ENCODE assay signal across 17 cellular contexts in genomic region chrX:20317873-20318272, GRCh38. TPM values are rescaled to one million over a fixed set of nuclear protein-coding genes. Genes with fewer than 3 reads are reported as not detected.
DNase-seq lines count a peak whose midpoint lies in the region; ATAC-seq and TF ChIP-seq lines count a peak whose summit lies in the region.
"Had no signal": no experiment of that assay in that cellular context is flagged by ENCODE, and none has a peak within 500 bp of the region (broad histone marks: within the 10 kb centered on the region; RNA-seq: fewer than 3 reads in every experiment).

No MANE protein-coding gene starts in this region.

- 33 to 45% (median 39%) methylated on average over 5 of the region's 5 CpGs for WGBS in psoas muscle, 3 donors

- peaks cover 8% of the 10 kb centered on the region for H3K4me1 ChIP-seq in psoas muscle
- H3K4me1 ChIP-seq: BE2C had no signal

- no peak overlapping the region for H3K4me3 ChIP-seq in psoas muscle
- H3K4me3 ChIP-seq: PC-9 had no signal

- H3K9me3 ChIP-seq in psoas muscle: no peaks in the 10 kb centered on the region
- H3K9me3 ChIP-seq: BE2C, SK-N-SH had no signal

- H3K27me3 ChIP-seq in psoas muscle (ENCODE audit: insufficient read depth in 3 of 3, low read length in 2 of 3): no peaks in the 10 kb centered on the region
- H3K27me3 ChIP-seq: BE2C had no signal

- H3K36me3 ChIP-seq in psoas muscle (ENCODE audit: insufficient read depth in 1 of 2, low read depth in 1 of 2): no peaks in the 10 kb centered on the region
- H3K36me3 ChIP-seq: BE2C had no signal

- H3K27ac ChIP-seq in psoas muscle: peak overlapping the region; percentile 13
- H3K27ac ChIP-seq: PC-9 had no signal

- ATAC-seq in psoas muscle: peak in 2 of 4 donors; percentile 35 to 50
- ATAC-seq: CD8-positive, alpha-beta T cell; Right ventricle myocardium inferior had no signal

- TF ChIP-seq CTCF in psoas muscle (IDR thresholded peaks at IDR 0.05): no peak

- in situ Hi-C loops in Caki2 (cut with HindIII; ENCODE audit: low pct_unique_long_range_greater_than_20kb, low sequenced_read_pairs): no loop called here
- in situ Hi-C loops in SK-MEL-5 (cut with HindIII; ENCODE audit: low pct_unique_long_range_greater_than_20kb, low sequenced_read_pairs): no loop called here

- intact Hi-C loops in psoas muscle (cut with DNase I): loop anchor here in 1 of 2 donors (10.0 kb wide), 1 partner anchor 53 kb away; the partner anchor contains the start of gene RPS6KA3

- DNase-seq in Caki2 (ENCODE audit: low read depth) (peak; percentile 2), SK-MEL-5 (ENCODE audit: low read depth, low spot score) (peak; percentile 4), fibroblast of peridontal ligament (ENCODE audit: extremely low read depth) (peak; percentile 27), psoas muscle (no peak), DMS153 (lab: John Stamatoyannopoulos, UW) (no peak), SKM-1 (lab: John Stamatoyannopoulos, UW; ENCODE audit: unreplicated experiment) (no peak), NCI-H226 (no peak)
- no peak for DNase-seq in activated CD4-positive, alpha-beta T cell treated with anti-CD3 and anti-CD28 coated beads, Interleukin-2, amount 50 U/mL, for 1 hour
- DNase-seq: BE2C; CD8-positive, alpha-beta T cell; HCEC 1CT; IMR-90; NCI-H146; NCI-H2081 treated with DMSO at 0.1 percent for 48 hours; PC-9; SK-N-SH had no signal

RNA-seq across cellular contexts. Expression of gene RPS6KA3, which starts 51.2 kb away (rescaled TPM):
- 31.7 and 40.6 TPM in 2 replicates for total RNA-seq in Caki2 (2014; rRNA removed; shearing (Covaris generic); ENCODE audit: low replicate concordance)
- 38.0 and 39.5 TPM in 2 replicates for total RNA-seq in SK-MEL-5 (2014; rRNA removed; shearing (Covaris generic))
- 21.5 and 33.0 TPM in 2 replicates for polyA plus RNA-seq in SK-MEL-5 (2015; cell fraction: cytosol; rRNA removed)
- 10.9 and 15.1 TPM in 2 replicates for polyA plus RNA-seq in SK-MEL-5 (2015; cell fraction: nucleus; rRNA removed)
- total RNA-seq in psoas muscle: 10 to 100 TPM; 56.4 to 91.9 (median 77.2) TPM
- polyA plus RNA-seq in psoas muscle: 10 to 100 TPM; 35.4 to 82.8 (median 39.1) TPM

Comparison
In these comparisons a context has a peak if more than half of its experiments do, and no peak if none do; other contexts are left out.
1. DNase-seq: peak in Caki2 (single experiment), SK-MEL-5 (single experiment) and fibroblast of peridontal ligament (single experiment); none in psoas muscle (0 of 2), DMS153 (single experiment), activated CD4-positive, alpha-beta T cell treated with anti-CD3 and anti-CD28 coated beads, Interleukin-2, amount 50 U/mL, for 1 hour (single experiment), SKM-1 (single experiment) and NCI-H226 (single experiment).